9 cellular contexts compared by ENCODE assay signal in the genomic region with DNA sequence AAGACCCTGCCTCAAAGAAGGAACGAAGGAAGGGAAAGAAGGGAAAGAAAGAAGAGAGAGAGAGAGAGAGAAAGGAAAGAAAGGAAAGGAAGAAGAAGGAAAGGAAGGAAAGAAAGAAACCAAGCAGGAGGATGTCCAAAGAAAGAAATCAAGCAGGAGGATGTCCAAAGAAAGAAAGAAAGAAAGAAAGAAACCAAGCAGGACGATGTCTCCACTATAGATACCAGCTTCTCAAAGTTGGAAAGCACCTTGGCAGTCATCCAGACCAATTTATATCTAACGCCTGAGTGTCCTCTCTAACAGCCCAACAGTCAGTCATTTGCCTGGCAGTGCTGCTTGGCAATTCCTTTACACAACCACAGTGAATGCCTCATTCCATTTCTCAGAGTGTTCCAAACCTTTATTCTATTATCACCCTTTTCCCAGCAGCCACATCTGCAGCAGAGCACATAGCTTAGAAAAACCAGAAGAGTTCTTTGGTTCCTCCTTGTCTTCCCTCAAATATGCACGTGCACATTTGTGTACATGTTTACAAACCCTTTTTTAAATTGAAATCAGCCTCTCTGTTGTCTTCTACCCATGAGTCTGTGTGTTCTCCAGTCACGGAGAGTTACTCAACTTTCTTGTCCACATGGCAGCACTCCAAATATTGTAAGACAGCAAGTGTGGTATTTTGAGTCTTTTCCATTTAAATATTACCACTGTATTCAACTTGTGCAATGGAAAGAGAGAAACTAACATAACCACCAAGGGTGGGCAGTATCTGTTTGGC.
DNase-seq lines count a peak whose midpoint lies in the region; ATAC-seq, FAIRE-seq and TF ChIP-seq lines count a peak whose summit lies in the region.
"Had no signal": no experiment of that assay in that cellular context is flagged by ENCODE, and none has a peak within 500 bp of the region (broad histone marks: within the 10 kb centered on the region; RNA-seq: fewer than 3 reads in every experiment).

No MANE protein-coding gene starts in this region.

- no peaks in the 10 kb centered on the region for H3K27me3 Mint-ChIP-seq in nephron progenitor cell (ENCODE audit: low read depth, poor library complexity)

- peak; percentile 35 for FAIRE-seq in RCC 7860 (lab: Jason Lieb, UNC)

- WGBS in prostate gland: 31% methylated on average over 5 of the region's 5 CpGs

- intact Hi-C loops in prostate gland (cut with DNase I): no loop called here

- TF ChIP-seq CTCF in foreskin keratinocyte (conservative IDR thresholded peaks at IDR 0.05) (no peak), prostate gland (IDR thresholded peaks at IDR 0.05) (no peak), nephron progenitor cell (IDR thresholded peaks at IDR 0.05) (no peak)

- no peak for TF ChIP-seq POLR2A in prostate gland (IDR thresholded peaks at IDR 0.05)

- H3K4me1 ChIP-seq in foreskin keratinocyte (no peaks in the 10 kb centered on the region), prostate gland (replicated peaks) (peaks cover 10% of the 10 kb centered on the region)

- no peaks in the 10 kb centered on the region for H3K9me3 ChIP-seq in prostate gland

- peak; percentile 27 for ATAC-seq in foreskin keratinocyte

- no peaks in the 10 kb centered on the region for H3K36me3 Mint-ChIP-seq in nephron progenitor cell (ENCODE audit: low read depth)

- H3K4me3 Mint-ChIP-seq in nephron progenitor cell: no peak overlapping the region

- no peak overlapping the region for H3K27ac Mint-ChIP-seq in nephron progenitor cell

- H3K9me3 Mint-ChIP-seq in nephron progenitor cell: no peaks in the 10 kb centered on the region

- no peaks in the 10 kb centered on the region for H3K27me3 ChIP-seq in foreskin keratinocyte
- H3K27me3 ChIP-seq in prostate gland (replicated peaks; ENCODE audit: insufficient read depth): no peaks in the 10 kb centered on the region

- H3K4me3 ChIP-seq in prostate gland: no peak overlapping the region

- no peak overlapping the region for H3K27ac ChIP-seq in foreskin keratinocyte
- no peak overlapping the region for H3K27ac ChIP-seq in prostate gland

- H3K4me1 Mint-ChIP-seq in nephron progenitor cell: peaks cover 11% of the 10 kb centered on the region

- H3K36me3 ChIP-seq in prostate gland: no peaks in the 10 kb centered on the region

- peak; percentile 12 for DNase-seq in NCI-H2107 treated with DMSO at 0.1 percent for 48 hours (lab: John Stamatoyannopoulos, UW; ENCODE audit: unreplicated experiment)
- DNase-seq in NCI-H2107 (lab: John Stamatoyannopoulos, UW): no peak
- peak; percentile 61 for DNase-seq in RCC 7860 (ENCODE audit: low spot score)
- peak; percentile 7 to 30 for DNase-seq in foreskin keratinocyte
- DNase-seq in smooth muscle cell of the brain vasculature (ENCODE audit: low read depth, low spot score): peak; percentile 26
- DNase-seq in NCI-H146 treated with DMSO at 0.1 percent for 48 hours (lab: John Stamatoyannopoulos, UW; ENCODE audit: unreplicated experiment): no peak
- DNase-seq in prostate gland (ENCODE audit: low spot score): no peak
- DNase-seq in nephron progenitor cell: no peak
- DNase-seq: cortex of kidney had no signal

Comparison
In these comparisons a context has a peak if more than half of its experiments do, and no peak if none do; other contexts are left out.
1. DNase-seq: peak in NCI-H2107 treated with DMSO at 0.1 percent for 48 hours (single experiment), RCC 7860 (single experiment), foreskin keratinocyte (2 of 2) and smooth muscle cell of the brain vasculature (single experiment); none in NCI-H2107 (single experiment), NCI-H146 treated with DMSO at 0.1 percent for 48 hours (single experiment), prostate gland (single experiment) and nephron progenitor cell (single experiment).